35 cellular contexts compared by ENCODE assay signal in genomic region chr14:87309557-87309956, GRCh38.
A peak's percentile ranks its signal among the peaks of the same experiment; 100 is the strongest.
DNase-seq lines count a peak whose midpoint lies in the region; ATAC-seq and TF ChIP-seq lines count a peak whose summit lies in the region.
"Had no signal": no experiment of that assay in that cellular context is flagged by ENCODE, and none has a peak within 500 bp of the region (broad histone marks: within the 10 kb centered on the region; RNA-seq: fewer than 3 reads in every experiment).

No MANE protein-coding gene starts in this region.

- no peaks in the 10 kb centered on the region for H3K36me3 Mint-ChIP-seq in activated CD8-positive, alpha-beta T cell treated with anti-CD3 and anti-CD28 coated beads, Interleukin-2, amount 10 ng/mL, durations not matched to agents 7 days and 5 days (ENCODE audit: low read depth)
- no peaks in the 10 kb centered on the region for H3K36me3 Mint-ChIP-seq in activated CD8-positive, alpha-beta T cell treated with anti-CD3 and anti-CD28 coated beads for 36 hours (ENCODE audit: low read depth)
- H3K36me3 Mint-ChIP-seq: CD14-positive monocyte; CD4-positive, alpha-beta memory T cell; CD4-positive, CD25-positive, alpha-beta regulatory T cell; CD8-positive, alpha-beta memory T cell; CD8-positive, alpha-beta T cell had no signal

- H3K79me1 ChIP-seq in mesenchymal stem cell (replicated peaks; ENCODE audit: low read length, poor library complexity, severe bottlenecking), result no peaks in the 10 kb centered on the region

- H3K4me1 ChIP-seq in Karpas-422 (ENCODE audit: low read length), result peaks cover 43% of the 10 kb centered on the region
- H3K4me1 ChIP-seq in mesenchymal stem cell (ENCODE audit: control insufficient read depth, insufficient read depth, low read depth, low read length), result no peaks in the 10 kb centered on the region
- H3K4me1 ChIP-seq: A549; BE2C; BLaER1; BLaER1 treated with 17β-estradiol and CSF1 and Interleukin-3, amounts not matched to agents 10 nM and 100 nM; Caco-2 had no signal

- no peak overlapping the region for H2BK5ac ChIP-seq in mesenchymal stem cell (ENCODE audit: low read depth, low read length, poor library complexity, severe bottlenecking)

- no peak overlapping the region for H3K14ac ChIP-seq in mesenchymal stem cell (ENCODE audit: low read length in 2 of 2)

- peak; percentile 4 for DNase-seq in ELF-1 (ENCODE audit: low read depth, low spot score)
- DNase-seq in Karpas-422, result no peak
- DNase-seq in islet precursor cell, result peak; percentile 55
- DNase-seq in mesenchymal stem cell, result peak; percentile 59
- DNase-seq in MV-4-11 (lab: John Stamatoyannopoulos, UW), result no peak
- no peak for DNase-seq in activated CD8-positive, alpha-beta T cell treated with anti-CD3 and anti-CD28 coated beads, Interleukin-2, amount 10 ng/mL, durations not matched to agents 7 days and 5 days
- DNase-seq in DMS153 treated with DMSO at 0.1 percent for 48 hours (lab: John Stamatoyannopoulos, UW; ENCODE audit: unreplicated experiment), result no peak
- no peak for DNase-seq in activated CD8-positive, alpha-beta T cell treated with anti-CD3 and anti-CD28 coated beads for 36 hours
- DNase-seq: 8988T; ACHN; AML-193; BE2C; C1 segment of cervical spinal cord; Caco-2; Calu3; CD4-positive, alpha-beta memory T cell; CD4-positive, alpha-beta T cell; CD4-positive, CD25-positive, alpha-beta regulatory T cell; CD8-positive, alpha-beta memory T cell; CD8-positive, alpha-beta T cell; COR-L47; DMS 273 treated with DMSO at 0.1 percent for 48 hours; DMS153; DMS53; DMS79; DMS79 treated with DMSO at 0.1 percent for 48 hours; DND-41; EL had no signal

- POLR2A ChIA-PET in activated CD8-positive, alpha-beta T cell treated with anti-CD3 and anti-CD28 coated beads, Interleukin-2, amount 10 ng/mL, durations not matched to agents 7 days and 5 days (lab: Charles Lee), result no interaction called here
- POLR2A ChIA-PET in activated CD8-positive, alpha-beta T cell treated with anti-CD3 and anti-CD28 coated beads for 36 hours (lab: Charles Lee), result no interaction called here

- H3K27ac ChIP-seq in Karpas-422 (ENCODE audit: low read length) (no peak overlapping the region), mesenchymal stem cell (ENCODE audit: low read length, poor library complexity, severe bottlenecking) (no peak overlapping the region)
- H3K27ac ChIP-seq: 22Rv1; A549; BLaER1; BLaER1 treated with 17β-estradiol and CSF1 and Interleukin-3, amounts not matched to agents 10 nM and 100 nM; C4-2B had no signal

- CTCF ChIA-PET in activated CD8-positive, alpha-beta T cell treated with anti-CD3 and anti-CD28 coated beads, Interleukin-2, amount 10 ng/mL, durations not matched to agents 7 days and 5 days (lab: Charles Lee), result no interaction called here
- CTCF ChIA-PET in activated CD8-positive, alpha-beta T cell treated with anti-CD3 and anti-CD28 coated beads for 36 hours (lab: Charles Lee), result no interaction called here

- WGBS in mesenchymal stem cell, result 63% methylated on average over 2 of the region's 2 CpGs

- H3K4ac ChIP-seq in mesenchymal stem cell (ENCODE audit: low read depth in 1 of 2, low read length in 2 of 2), result no peak overlapping the region

- peak overlapping the region; percentile 13 for H3K4me2 ChIP-seq in Karpas-422 (ENCODE audit: low read depth, low read length, poor library complexity, severe bottlenecking)
- no peak overlapping the region for H3K4me2 ChIP-seq in mesenchymal stem cell (ENCODE audit: low read length, poor library complexity, severe bottlenecking)
- H3K4me2 ChIP-seq: A549; BLaER1; BLaER1 treated with 17β-estradiol and CSF1 and Interleukin-3, amounts not matched to agents 10 nM and 100 nM had no signal

- H3K27me3 ChIP-seq in Karpas-422 (ENCODE audit: low read length) (no peaks in the 10 kb centered on the region), mesenchymal stem cell (ENCODE audit: control insufficient read depth in 1 of 2, insufficient read depth in 1 of 2, low read length in 2 of 2) (no peaks in the 10 kb centered on the region)
- H3K27me3 ChIP-seq: BE2C; BLaER1; BLaER1 treated with 17β-estradiol and CSF1 and Interleukin-3, amounts not matched to agents 10 nM and 100 nM had no signal

- no peak overlapping the region for H3K9ac ChIP-seq in Karpas-422 (ENCODE audit: low read length)
- no peak overlapping the region for H3K9ac ChIP-seq in mesenchymal stem cell (ENCODE audit: low read length)
- H3K9ac ChIP-seq: BLaER1; BLaER1 treated with 17β-estradiol and CSF1 and Interleukin-3, amounts not matched to agents 10 nM and 100 nM had no signal

- no peak overlapping the region for H3K23ac ChIP-seq in mesenchymal stem cell (ENCODE audit: low read length in 2 of 2)

- H3K4me3 ChIP-seq in Karpas-422 (ENCODE audit: low read length), result no peak overlapping the region
- H3K4me3 ChIP-seq in mesenchymal stem cell (ENCODE audit: insufficient read depth in 1 of 2, low read depth in 1 of 2, low read length in 2 of 2), result no peak overlapping the region
- H3K4me3 ChIP-seq: A549; BLaER1; BLaER1 treated with 17β-estradiol and CSF1 and Interleukin-3, amounts not matched to agents 10 nM and 100 nM had no signal

- no peak overlapping the region for H3K18ac ChIP-seq in mesenchymal stem cell (ENCODE audit: low read depth in 1 of 2, low read length in 2 of 2)

- peak overlapping the region in 1 of 2 experiments; percentile 76 for H2BK12ac ChIP-seq in mesenchymal stem cell (ENCODE audit: low read length in 2 of 2)

- H3K9me3 ChIP-seq in Karpas-422 (ENCODE audit: low read length) (no peaks in the 10 kb centered on the region), mesenchymal stem cell (ENCODE audit: control insufficient read depth, low read length) (no peaks in the 10 kb centered on the region)
- H3K9me3 ChIP-seq: A549; BE2C; BLaER1; BLaER1 treated with 17β-estradiol and CSF1 and Interleukin-3, amounts not matched to agents 10 nM and 100 nM; Caco-2 had no signal

- no peak for ATAC-seq in activated CD8-positive, alpha-beta T cell treated with anti-CD3 and anti-CD28 coated beads, Interleukin-2, amount 10 ng/mL, durations not matched to agents 7 days and 5 days
- no peak for ATAC-seq in activated CD8-positive, alpha-beta T cell treated with anti-CD3 and anti-CD28 coated beads for 36 hours
- ATAC-seq: A549; CD8-positive, alpha-beta T cell had no signal

- no peaks in the 10 kb centered on the region for H3K27me3 Mint-ChIP-seq in activated CD8-positive, alpha-beta T cell treated with anti-CD3 and anti-CD28 coated beads, Interleukin-2, amount 10 ng/mL, durations not matched to agents 7 days and 5 days (ENCODE audit: low read depth)
- no peaks in the 10 kb centered on the region for H3K27me3 Mint-ChIP-seq in activated CD8-positive, alpha-beta T cell treated with anti-CD3 and anti-CD28 coated beads for 36 hours
- H3K27me3 Mint-ChIP-seq: B cell; CD4-positive, alpha-beta memory T cell; CD4-positive, alpha-beta T cell; CD4-positive, CD25-positive, alpha-beta regulatory T cell; CD8-positive, alpha-beta memory T cell had no signal

- H2AFZ ChIP-seq in Karpas-422 (ENCODE audit: low read length), result no peak overlapping the region
- H2AFZ ChIP-seq in mesenchymal stem cell (ENCODE audit: low read depth, low read length), result no peak overlapping the region

- intact Hi-C loops in activated CD8-positive, alpha-beta T cell treated with anti-CD3 and anti-CD28 coated beads for 36 hours (cut with micrococcal nuclease), result no loop called here

- no peak overlapping the region for H3K27ac Mint-ChIP-seq in activated CD8-positive, alpha-beta T cell treated with anti-CD3 and anti-CD28 coated beads, Interleukin-2, amount 10 ng/mL, durations not matched to agents 7 days and 5 days
- no peak overlapping the region for H3K27ac Mint-ChIP-seq in activated CD8-positive, alpha-beta T cell treated with anti-CD3 and anti-CD28 coated beads for 36 hours
- H3K27ac Mint-ChIP-seq: B cell; CD4-positive, alpha-beta memory T cell; CD4-positive, alpha-beta T cell; CD4-positive, CD25-positive, alpha-beta regulatory T cell; CD8-positive, alpha-beta memory T cell; CD8-positive, alpha-beta T cell had no signal

- H2BK120ac ChIP-seq in mesenchymal stem cell (ENCODE audit: low read depth, low read length), result no peak overlapping the region

- H2AK5ac ChIP-seq in mesenchymal stem cell (ENCODE audit: low read length, severe bottlenecking), result no peak overlapping the region

- no peak for TF ChIP-seq CTCF in activated CD8-positive, alpha-beta T cell treated with anti-CD3 and anti-CD28 coated beads for 36 hours (IDR thresholded peaks at IDR 0.05)

- H3K4me3 Mint-ChIP-seq in activated CD8-positive, alpha-beta T cell treated with anti-CD3 and anti-CD28 coated beads, Interleukin-2, amount 10 ng/mL, durations not matched to agents 7 days and 5 days, result no peak overlapping the region
- no peak overlapping the region for H3K4me3 Mint-ChIP-seq in activated CD8-positive, alpha-beta T cell treated with anti-CD3 and anti-CD28 coated beads for 36 hours
- H3K4me3 Mint-ChIP-seq: B cell; CD14-positive monocyte; CD4-positive, alpha-beta memory T cell; CD4-positive, alpha-beta T cell; CD4-positive, CD25-positive, alpha-beta regulatory T cell; CD8-positive, alpha-beta memory T cell; CD8-positive, alpha-beta T cell had no signal

- H3K36me3 ChIP-seq in Karpas-422 (ENCODE audit: insufficient read depth, low read length) (peaks cover 28% of the 10 kb centered on the region), mesenchymal stem cell (ENCODE audit: control insufficient read depth in 1 of 2, insufficient read depth in 2 of 2, low read depth in 1 of 2, low read length in 2 of 2) (no peaks in the 10 kb centered on the region)
- H3K36me3 ChIP-seq: BE2C; BLaER1; BLaER1 treated with 17β-estradiol and CSF1 and Interleukin-3, amounts not matched to agents 10 nM and 100 nM had no signal

- H4K20me1 ChIP-seq in Karpas-422 (ENCODE audit: insufficient read depth, low read depth, low read length), result no peaks in the 10 kb centered on the region
- H4K20me1 ChIP-seq: BLaER1; BLaER1 treated with 17β-estradiol and CSF1 and Interleukin-3, amounts not matched to agents 10 nM and 100 nM had no signal

- H2BK15ac ChIP-seq in mesenchymal stem cell (ENCODE audit: low read depth, poor library complexity, severe bottlenecking), result no peak overlapping the region

- H4K8ac ChIP-seq in mesenchymal stem cell (ENCODE audit: low read length), result peak overlapping the region; percentile 55

- peak overlapping the region; percentile 59 for H4K91ac ChIP-seq in mesenchymal stem cell (ENCODE audit: low read length)

- no peaks in the 10 kb centered on the region for H3K9me3 Mint-ChIP-seq in activated CD8-positive, alpha-beta T cell treated with anti-CD3 and anti-CD28 coated beads, Interleukin-2, amount 10 ng/mL, durations not matched to agents 7 days and 5 days (ENCODE audit: insufficient read depth)
- H3K9me3 Mint-ChIP-seq in activated CD8-positive, alpha-beta T cell treated with anti-CD3 and anti-CD28 coated beads for 36 hours, result peaks cover 5% of the 10 kb centered on the region

- no peaks in the 10 kb centered on the region for H3K9me2 ChIP-seq in Karpas-422 (replicated peaks; ENCODE audit: insufficient read depth, low read length)

- no peaks in the 10 kb centered on the region for H3K4me1 Mint-ChIP-seq in activated CD8-positive, alpha-beta T cell treated with anti-CD3 and anti-CD28 coated beads, Interleukin-2, amount 10 ng/mL, durations not matched to agents 7 days and 5 days (ENCODE audit: low read depth)
- H3K4me1 Mint-ChIP-seq in activated CD8-positive, alpha-beta T cell treated with anti-CD3 and anti-CD28 coated beads for 36 hours (ENCODE audit: low read depth), result no peaks in the 10 kb centered on the region
- H3K4me1 Mint-ChIP-seq: B cell; CD14-positive monocyte; CD4-positive, CD25-positive, alpha-beta regulatory T cell; CD8-positive, alpha-beta memory T cell had no signal

- H3K79me2 ChIP-seq in Karpas-422 (ENCODE audit: low read length), result no peaks in the 10 kb centered on the region

Comparison
In these comparisons a context has a peak if more than half of its experiments do, and no peak if none do; other contexts are left out.
1. DNase-seq: peak in ELF-1 (single experiment), islet precursor cell (single experiment) and mesenchymal stem cell (single experiment); none in Karpas-422 (single experiment), MV-4-11 (single experiment), activated CD8-positive, alpha-beta T cell treated with anti-CD3 and anti-CD28 coated beads, Interleukin-2, amount 10 ng/mL, durations not matched to agents 7 days and 5 days (single experiment), DMS153 treated with DMSO at 0.1 percent for 48 hours (single experiment) and activated CD8-positive, alpha-beta T cell treated with anti-CD3 and anti-CD28 coated beads for 36 hours (single experiment).